In genomic region chr5:516338-516925, GRCh38 we compare ENCODE assay signal across 19 cellular contexts.
"Had no signal": no experiment of that assay in that cellular context is flagged by ENCODE, and none has a peak within 500 bp of the region (broad histone marks: within the 10 kb centered on the region; RNA-seq: fewer than 3 reads in every experiment).

No MANE protein-coding gene starts in this region.

- ATAC-seq: activated T-cell treated with anti-CD3 and anti-CD28 coated beads, Interleukin-2, amount 50 U/mL, for 4 hours; natural killer cell; upper lobe of right lung; WTC11 had no signal

- H3K4me1 ChIP-seq: left ventricle myocardium inferior, prostate gland, upper lobe of right lung had no signal

- H3K4me3 ChIP-seq: hepatocyte, left ventricle myocardium inferior, prostate gland, upper lobe of right lung had no signal

- H3K36me3 ChIP-seq: left ventricle myocardium inferior, prostate gland, upper lobe of right lung had no signal

- H3K79me2 ChIP-seq: hepatocyte had no signal

- H2AFZ ChIP-seq: hepatocyte had no signal

- H3K9me3 ChIP-seq: left ventricle myocardium inferior, prostate gland, upper lobe of right lung had no signal

- H3K27me3 ChIP-seq: hepatocyte had no signal

- FAIRE-seq: endometrium, frontal cortex had no signal

- H3K27ac ChIP-seq: hepatocyte, left ventricle myocardium inferior, prostate gland, upper lobe of right lung had no signal

- H3K4me2 ChIP-seq: hepatocyte had no signal

- DNase-seq: activated naive CD4-positive, alpha-beta T cell treated with Interleukin-2 at 50 U/mL for 16 hours; activated naive CD8-positive, alpha-beta T cell treated with anti-CD3 and anti-CD28 coated beads, Interleukin-2, amount 10 ng/mL, durations not matched to agents 7 days and 5 days; activated T-cell treated with anti-CD3 and anti-CD28 coated beads, Interleukin-2, amount 50 U/mL, for 4 hours; amniotic stem cell; effector CD4-positive, alpha-beta T cell; erythroblast; glutamatergic neuron; left ventricle myocardium inferior; midbrain; natural killer cell; stimulated activated CD4-positive, alpha-beta T cell treated with anti-CD3 and anti-CD28 coated beads, Interleukin-4, amount 100 ng/mL, for 24 hours; stimulated activated naive CD4-positive, alpha-beta T cell treated with Interleukin-2 at 50 U/mL for 16 hours; T1000; upper lobe of right lung had no signal
